In genomic region chrX:41337140-41337539, GRCh38 we compare ENCODE assay signal across 9 cellular contexts. TPM values are rescaled to one million over a fixed set of nuclear protein-coding genes. Genes with fewer than 3 reads are reported as not detected.
DNase-seq lines count a peak whose midpoint lies in the region; ATAC-seq lines count a peak whose summit lies in the region.
"Had no signal": no experiment of that assay in that cellular context is flagged by ENCODE, and none has a peak within 500 bp of the region (broad histone marks: within the 10 kb centered on the region; RNA-seq: fewer than 3 reads in every experiment).

No MANE protein-coding gene starts in this region.

- peak overlapping the region; percentile 95 for H3K4me3 ChIP-seq in iPS-20b (ENCODE audit: low read length)
- H3K4me3 ChIP-seq in subcutaneous abdominal adipose tissue (ENCODE audit: low read depth in 1 of 5, low read length in 5 of 5) = peak overlapping the region; percentile 89 to 99 (median 97)

- POLR2A ChIA-PET in activated CD4-positive, alpha-beta T cell treated with anti-CD3 and anti-CD28 coated beads, Interleukin-2, amount 10 ng/mL, durations not matched to agents 7 days and 5 days (lab: Charles Lee) = no interaction called here

- no peaks in the 10 kb centered on the region for H3K9me3 Mint-ChIP-seq in activated CD4-positive, alpha-beta T cell treated with anti-CD3 and anti-CD28 coated beads, Interleukin-2, amount 10 ng/mL, durations not matched to agents 7 days and 5 days
- no peaks in the 10 kb centered on the region for H3K9me3 Mint-ChIP-seq in activated T-helper 2 cell treated with anti-CD3 and anti-CD28 coated beads, Interferon-gamma antibody, Interleukin-2, Interleukin-4, amounts not matched to agents 10 μg/mL and 5 μg/mL and 100 μg/mL, durations not matched to agents 14 hours and 24 hours and 36 hours

- H3K9me3 ChIP-seq in iPS-20b (ENCODE audit: insufficient read depth, low read depth, low read length) = no peaks in the 10 kb centered on the region
- H3K9me3 ChIP-seq in subcutaneous abdominal adipose tissue (ENCODE audit: control insufficient read depth in 5 of 5, low read length in 5 of 5) = no peaks in the 10 kb centered on the region

- H3K27ac ChIP-seq in iPS-20b (ENCODE audit: low read length) = no peak overlapping the region
- H3K27ac ChIP-seq in subcutaneous abdominal adipose tissue (ENCODE audit: low read depth, low read length) = peak overlapping the region; percentile 100

- no peaks in the 10 kb centered on the region; the same call in 1 of the 2 replicates for H3K27me3 ChIP-seq in iPS-20b (ENCODE audit: insufficient read depth, low read length)
- H3K27me3 ChIP-seq in subcutaneous abdominal adipose tissue (ENCODE audit: control insufficient read depth in 5 of 5, insufficient read depth in 4 of 5, low read length in 5 of 5) = no peaks in the 10 kb centered on the region

- peaks cover 31% of the 10 kb centered on the region for H3K4me1 Mint-ChIP-seq in activated CD4-positive, alpha-beta T cell treated with anti-CD3 and anti-CD28 coated beads, Interleukin-2, amount 10 ng/mL, durations not matched to agents 7 days and 5 days
- H3K4me1 Mint-ChIP-seq in activated T-helper 2 cell treated with anti-CD3 and anti-CD28 coated beads, Interferon-gamma antibody, Interleukin-2, Interleukin-4, amounts not matched to agents 10 μg/mL and 5 μg/mL and 100 μg/mL, durations not matched to agents 14 hours and 24 hours and 36 hours (ENCODE audit: low read depth) = peaks cover 20% of the 10 kb centered on the region

- peak overlapping the region; percentile 93 for H3K4me3 Mint-ChIP-seq in activated CD4-positive, alpha-beta T cell treated with anti-CD3 and anti-CD28 coated beads, Interleukin-2, amount 10 ng/mL, durations not matched to agents 7 days and 5 days
- peak overlapping the region; percentile 97 for H3K4me3 Mint-ChIP-seq in activated T-helper 2 cell treated with anti-CD3 and anti-CD28 coated beads, Interferon-gamma antibody, Interleukin-2, Interleukin-4, amounts not matched to agents 10 μg/mL and 5 μg/mL and 100 μg/mL, durations not matched to agents 14 hours and 24 hours and 36 hours (ENCODE audit: low read depth)

- CTCF ChIA-PET in activated CD4-positive, alpha-beta T cell treated with anti-CD3 and anti-CD28 coated beads, Interleukin-2, amount 10 ng/mL, durations not matched to agents 7 days and 5 days (lab: Charles Lee) = no interaction called here

- H3K4me1 ChIP-seq in iPS-20b (ENCODE audit: insufficient read depth, low read length) (no peaks in the 10 kb centered on the region), subcutaneous abdominal adipose tissue (ENCODE audit: control insufficient read depth in 5 of 5, insufficient read depth in 5 of 5, low read length in 5 of 5) (peaks cover 7 to 58% (median 50%) of the 10 kb centered on the region in 5 donors)

- H3K9ac ChIP-seq in iPS-20b (ENCODE audit: low read depth, low read length) = peak overlapping the region; percentile 100; the same call in 1 of the 2 replicates
- peak overlapping the region in 1 of 5 donors; percentile 20 for H3K9ac ChIP-seq in subcutaneous abdominal adipose tissue (ENCODE audit: low read length in 5 of 5)

- no peaks in the 10 kb centered on the region for H3K27me3 Mint-ChIP-seq in activated CD4-positive, alpha-beta T cell treated with anti-CD3 and anti-CD28 coated beads, Interleukin-2, amount 10 ng/mL, durations not matched to agents 7 days and 5 days
- no peaks in the 10 kb centered on the region for H3K27me3 Mint-ChIP-seq in activated T-helper 2 cell treated with anti-CD3 and anti-CD28 coated beads, Interferon-gamma antibody, Interleukin-2, Interleukin-4, amounts not matched to agents 10 μg/mL and 5 μg/mL and 100 μg/mL, durations not matched to agents 14 hours and 24 hours and 36 hours (ENCODE audit: low read depth)

- no peak for DNase-seq in activated CD4-positive, alpha-beta T cell treated with anti-CD3 and anti-CD28 coated beads, Interleukin-2, amount 10 ng/mL, durations not matched to agents 7 days and 5 days
- DNase-seq in activated CD4-positive, alpha-beta T cell treated with anti-CD3 and anti-CD28 coated beads for 4 hours = no peak
- DNase-seq in activated T-helper 2 cell treated with anti-CD3 and anti-CD28 coated beads, Interferon-gamma antibody, Interleukin-2, Interleukin-4, amounts not matched to agents 10 μg/mL and 5 μg/mL and 100 μg/mL, durations not matched to agents 14 hours and 24 hours and 36 hours (ENCODE audit: low spot score) = no peak
- DNase-seq in NCI-H774 (lab: John Stamatoyannopoulos, UW) (no peak), SW 1271 (lab: John Stamatoyannopoulos, UW) (no peak)
- DNase-seq: C1 segment of cervical spinal cord had no signal

- no peak overlapping the region for H3K27ac Mint-ChIP-seq in activated CD4-positive, alpha-beta T cell treated with anti-CD3 and anti-CD28 coated beads, Interleukin-2, amount 10 ng/mL, durations not matched to agents 7 days and 5 days
- H3K27ac Mint-ChIP-seq in activated T-helper 2 cell treated with anti-CD3 and anti-CD28 coated beads, Interferon-gamma antibody, Interleukin-2, Interleukin-4, amounts not matched to agents 10 μg/mL and 5 μg/mL and 100 μg/mL, durations not matched to agents 14 hours and 24 hours and 36 hours = peak overlapping the region; percentile 22

- peaks cover 48% of the 10 kb centered on the region for H3K36me3 Mint-ChIP-seq in activated CD4-positive, alpha-beta T cell treated with anti-CD3 and anti-CD28 coated beads, Interleukin-2, amount 10 ng/mL, durations not matched to agents 7 days and 5 days (ENCODE audit: low read depth)
- H3K36me3 Mint-ChIP-seq in activated T-helper 2 cell treated with anti-CD3 and anti-CD28 coated beads, Interferon-gamma antibody, Interleukin-2, Interleukin-4, amounts not matched to agents 10 μg/mL and 5 μg/mL and 100 μg/mL, durations not matched to agents 14 hours and 24 hours and 36 hours (ENCODE audit: low read depth) = peaks cover 81% of the 10 kb centered on the region

- intact Hi-C loops in activated T-helper 2 cell treated with anti-CD3 and anti-CD28 coated beads, Interferon-gamma antibody, Interleukin-2, Interleukin-4, amounts not matched to agents 10 μg/mL and 5 μg/mL and 100 μg/mL, durations not matched to agents 14 hours and 24 hours and 36 hours (cut with micrococcal nuclease) = loop anchor here (10.0 kb wide), 1 partner anchor 602 kb away; the partner anchor contains the start of gene MED14

- H3K36me3 ChIP-seq in iPS-20b (ENCODE audit: insufficient read depth, low read depth, low read length) (peaks cover 62% of the 10 kb centered on the region), subcutaneous abdominal adipose tissue (ENCODE audit: control insufficient read depth in 5 of 5, insufficient read depth in 5 of 5, low read length in 5 of 5) (peaks cover 28 to 38% (median 35%) of the 10 kb centered on the region in 5 donors)

- no peak for ATAC-seq in GM19328 (IDR thresholded peaks at IDR 0.05; ENCODE audit: unreplicated experiment)

RNA-seq across cellular contexts. Expression of gene DDX3X, which starts 3.2 kb away (rescaled TPM):
- total RNA-seq in activated CD4-positive, alpha-beta T cell treated with anti-CD3 and anti-CD28 coated beads, Interleukin-2, amount 10 ng/mL, durations not matched to agents 7 days and 5 days = 100 to 1,000 TPM; 181 to 227 TPM
- 250 and 251 TPM in 2 replicates for total RNA-seq in activated T-helper 2 cell treated with anti-CD3 and anti-CD28 coated beads, Interferon-gamma antibody, Interleukin-2, Interleukin-4, amounts not matched to agents 10 μg/mL and 5 μg/mL and 100 μg/mL, durations not matched to agents 14 hours and 24 hours and 36 hours
